In genomic region chr6:10595731-10596664, GRCh38 we compare ENCODE assay signal across 14 cellular contexts.
DNase-seq lines count a peak whose midpoint lies in the region; ATAC-seq, FAIRE-seq and TF ChIP-seq lines count a peak whose summit lies in the region.
"Had no signal": no experiment of that assay in that cellular context is flagged by ENCODE, and none has a peak within 500 bp of the region (broad histone marks: within the 10 kb centered on the region; RNA-seq: fewer than 3 reads in every experiment).

No MANE protein-coding gene starts in this region.

- no peak for TF ChIP-seq POLR2A in gastrocnemius medialis (IDR thresholded peaks at IDR 0.05)
- TF ChIP-seq POLR2A in GM12892 (IDR thresholded peaks at IDR 0.05; ENCODE audit: low read depth, low read length) = no peak

- no peak for DNase-seq in GM18507 (ENCODE audit: extremely low spot score, insufficient read length, low read depth)
- DNase-seq in OCI-M1 (lab: John Stamatoyannopoulos, UW) = peak; percentile 34
- DNase-seq in iris pigment epithelial cell (ENCODE audit: low read depth) = peak; percentile 63
- no peak for DNase-seq in gastrocnemius medialis
- no peak for DNase-seq in central memory CD4-positive, alpha-beta T cell
- DNase-seq in GM12892 (ENCODE audit: insufficient read length) = no peak
- DNase-seq: activated T-cell treated with anti-CD3 and anti-CD28 coated beads, Interleukin-2, amount 50 U/mL, for 4 hours; Calu3; NCI-H1694 treated with DMSO at 0.1 percent for 48 hours; stimulated activated CD4-positive, alpha-beta T cell treated with anti-CD3 and anti-CD28 coated beads, Interleukin-4, amount 100 ng/mL, for 4 hours; T-cell had no signal

- in situ Hi-C loops in gastrocnemius medialis (cut with MboI; ENCODE audit: low sequenced_read_pairs in 4 of 4) = no loop called here

- ATAC-seq in HG03095 (IDR thresholded peaks at IDR 0.05; ENCODE audit: unreplicated experiment) (peak; percentile 58), gastrocnemius medialis (no peak), SK-N-SH treated with all-trans-retinoic acid at 6 μM for 48 hours (no peak)
- ATAC-seq: activated T-cell treated with anti-CD3 and anti-CD28 coated beads, Interleukin-2, amount 50 U/mL, for 4 hours; T-cell had no signal

- no peaks in the 10 kb centered on the region for H3K36me3 ChIP-seq in gastrocnemius medialis
- H3K36me3 ChIP-seq: tibial nerve had no signal

- no peak overlapping the region for H3K4me3 ChIP-seq in gastrocnemius medialis
- H3K4me3 ChIP-seq: tibial nerve had no signal

- H3K27me3 ChIP-seq in gastrocnemius medialis = no peaks in the 10 kb centered on the region
- H3K27me3 ChIP-seq: tibial nerve had no signal

- intact Hi-C loops in gastrocnemius medialis (cut with DNase I; ENCODE audit: low total_unique reads) = no loop called here

- no peak overlapping the region for H3K27ac ChIP-seq in gastrocnemius medialis
- H3K27ac ChIP-seq: tibial nerve had no signal

- no peaks in the 10 kb centered on the region for H3K9me3 ChIP-seq in gastrocnemius medialis
- H3K9me3 ChIP-seq: tibial nerve had no signal

- peak; percentile 55 for FAIRE-seq in GM18507 (lab: Jason Lieb, UNC)
- no peak for FAIRE-seq in GM12892 (lab: Jason Lieb, UNC)

- H3K4me1 ChIP-seq in gastrocnemius medialis = no peaks in the 10 kb centered on the region
- H3K4me1 ChIP-seq: tibial nerve had no signal

- TF ChIP-seq CTCF in gastrocnemius medialis (IDR thresholded peaks at IDR 0.05 in 4 of 5, conservative IDR thresholded peaks at IDR 0.05 in 1 of 5) = no peak

TF ChIP-seq in SK-N-SH treated with all-trans-retinoic acid at 6 μM for 48 hours, 23 proteins besides CTCF, POLR2A, EP300 and RAD21:
- TF ChIP-seq ARNTL (CRISPR knock-in tag; IDR thresholded peaks at IDR 0.05; ENCODE audit: borderline replicate concordance, low read depth) = no peak

Comparison
In these comparisons a context has a peak if more than half of its experiments do, and no peak if none do; other contexts are left out.
1. DNase-seq: peak in OCI-M1 (single experiment) and iris pigment epithelial cell (single experiment); none in GM18507 (single experiment), gastrocnemius medialis (0 of 2), central memory CD4-positive, alpha-beta T cell (single experiment) and GM12892 (single experiment).